In the genomic region with DNA sequence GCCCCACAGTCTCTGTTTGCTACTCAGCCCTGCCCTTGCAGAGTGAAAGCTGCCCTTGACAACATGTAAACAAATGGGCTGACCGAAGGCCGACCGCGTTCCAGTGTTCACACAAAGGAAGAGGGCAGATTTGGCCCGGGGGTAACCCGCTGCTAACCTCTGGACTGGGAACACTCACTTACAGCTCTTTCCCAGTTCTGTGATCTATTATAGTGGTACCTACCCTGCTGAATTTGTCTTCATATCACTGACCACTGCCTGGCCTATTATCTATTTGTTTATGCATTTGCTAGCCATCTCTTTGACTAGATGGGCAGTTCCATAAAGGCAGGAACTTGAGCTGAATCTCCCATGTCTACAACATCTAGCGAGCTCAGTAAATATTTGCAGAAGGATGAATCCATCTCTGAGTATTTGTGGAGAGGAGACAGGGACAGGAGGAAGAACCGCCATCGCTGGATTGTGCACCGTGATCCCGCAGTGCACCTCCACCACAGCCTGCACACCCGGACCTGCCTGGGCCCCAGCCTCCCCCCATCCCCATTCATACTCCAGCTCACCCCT, we compare ENCODE assay signal across 1 cellular context.
TF ChIP-seq lines count a peak whose summit lies in the region.

No MANE protein-coding gene starts in this region.

TF ChIP-seq in HepG2, 621 proteins besides CTCF, POLR2A, EP300 and RAD21 (continued from another document and continues in another):
- TF ChIP-seq TRIM22 (IDR thresholded peaks at IDR 0.05) (no peak), BRCA1 (CRISPR knock-in tag; IDR thresholded peaks at IDR 0.05) (no peak), SIN3B (IDR thresholded peaks at IDR 0.05; ENCODE audit: low read length) (no peak), ZNF225 (CRISPR knock-in tag; IDR thresholded peaks at IDR 0.05) (no peak), TBX3 (IDR thresholded peaks at IDR 0.05; ENCODE audit: borderline replicate concordance) (no peak), ZNF263 (CRISPR knock-in tag; IDR thresholded peaks at IDR 0.05) (peak; percentile 87), LCORL (IDR thresholded peaks at IDR 0.05) (no peak), LCORL (CRISPR knock-in tag; IDR thresholded peaks at IDR 0.05) (peak; percentile 98), ZIK1 (CRISPR knock-in tag; IDR thresholded peaks at IDR 0.05; ENCODE audit: borderline replicate concordance, low read depth) (no peak), KDM1A (CRISPR knock-in tag; IDR thresholded peaks at IDR 0.05) (no peak; the same call in 1 of the 2 replicates), ZNF142 (CRISPR knock-in tag; IDR thresholded peaks at IDR 0.05) (no peak), ZNF549 (CRISPR knock-in tag; IDR thresholded peaks at IDR 0.05) (no peak), ZNF431 (CRISPR knock-in tag; IDR thresholded peaks at IDR 0.05; ENCODE audit: borderline replicate concordance, low read depth) (0 out of 2 replicates have a peak, but pooled peaks have one; percentile 9), ZNF782 (CRISPR knock-in tag; IDR thresholded peaks at IDR 0.05; ENCODE audit: borderline replicate concordance) (no peak), GATAD2A (CRISPR knock-in tag; IDR thresholded peaks at IDR 0.05) (peak; percentile 65), DPF2 (CRISPR knock-in tag; IDR thresholded peaks at IDR 0.05; ENCODE audit: borderline replicate concordance, low read depth) (peak; percentile 47), SMARCC2 (IDR thresholded peaks at IDR 0.05) (no peak), AKNA (CRISPR knock-in tag; IDR thresholded peaks at IDR 0.05; ENCODE audit: borderline replicate concordance) (no peak), ZNF567 (CRISPR knock-in tag; IDR thresholded peaks at IDR 0.05; ENCODE audit: borderline replicate concordance) (no peak), ZNF775 (CRISPR knock-in tag; IDR thresholded peaks at IDR 0.05; ENCODE audit: borderline replicate concordance) (no peak), SYNCRIP (IDR thresholded peaks at IDR 0.05; ENCODE audit: insufficient read depth, low read depth, low read length) (no peak), ZNF121 (CRISPR knock-in tag; IDR thresholded peaks at IDR 0.05) (no peak), CENPBD1 (CRISPR knock-in tag; IDR thresholded peaks at IDR 0.05; ENCODE audit: borderline replicate concordance, low read depth) (no peak), ZFP36 (IDR thresholded peaks at IDR 0.05; ENCODE audit: borderline replicate concordance, low read depth, low read length, partially characterized antibody) (no peak)
- TF ChIP-seq, protein P1, sequence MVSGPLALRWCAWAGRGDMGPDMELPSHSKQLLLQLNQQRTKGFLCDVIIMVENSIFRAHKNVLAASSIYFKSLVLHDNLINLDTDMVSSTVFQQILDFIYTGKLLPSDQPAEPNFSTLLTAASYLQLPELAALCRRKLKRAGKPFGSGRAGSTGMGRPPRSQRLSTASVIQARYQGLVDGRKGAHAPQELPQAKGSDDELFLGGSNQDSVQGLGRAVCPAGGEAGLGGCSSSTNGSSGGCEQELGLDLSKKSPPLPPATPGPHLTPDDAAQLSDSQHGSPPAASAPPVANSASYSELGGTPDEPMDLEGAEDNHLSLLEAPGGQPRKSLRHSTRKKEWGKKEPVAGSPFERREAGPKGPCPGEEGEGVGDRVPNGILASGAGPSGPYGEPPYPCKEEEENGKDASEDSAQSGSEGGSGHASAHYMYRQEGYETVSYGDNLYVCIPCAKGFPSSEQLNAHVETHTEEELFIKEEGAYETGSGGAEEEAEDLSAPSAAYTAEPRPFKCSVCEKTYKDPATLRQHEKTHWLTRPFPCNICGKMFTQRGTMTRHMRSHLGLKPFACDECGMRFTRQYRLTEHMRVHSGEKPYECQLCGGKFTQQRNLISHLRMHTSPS (CRISPR knock-in tag; IDR thresholded peaks at IDR 0.05; ENCODE audit: low read depth) = peak; percentile 48; the same call in 1 of the 2 replicates
- TF ChIP-seq, protein P2, sequence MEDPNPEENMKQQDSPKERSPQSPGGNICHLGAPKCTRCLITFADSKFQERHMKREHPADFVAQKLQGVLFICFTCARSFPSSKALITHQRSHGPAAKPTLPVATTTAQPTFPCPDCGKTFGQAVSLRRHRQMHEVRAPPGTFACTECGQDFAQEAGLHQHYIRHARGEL (CRISPR knock-in tag; IDR thresholded peaks at IDR 0.05) = no peak
- TF ChIP-seq, protein P3, sequence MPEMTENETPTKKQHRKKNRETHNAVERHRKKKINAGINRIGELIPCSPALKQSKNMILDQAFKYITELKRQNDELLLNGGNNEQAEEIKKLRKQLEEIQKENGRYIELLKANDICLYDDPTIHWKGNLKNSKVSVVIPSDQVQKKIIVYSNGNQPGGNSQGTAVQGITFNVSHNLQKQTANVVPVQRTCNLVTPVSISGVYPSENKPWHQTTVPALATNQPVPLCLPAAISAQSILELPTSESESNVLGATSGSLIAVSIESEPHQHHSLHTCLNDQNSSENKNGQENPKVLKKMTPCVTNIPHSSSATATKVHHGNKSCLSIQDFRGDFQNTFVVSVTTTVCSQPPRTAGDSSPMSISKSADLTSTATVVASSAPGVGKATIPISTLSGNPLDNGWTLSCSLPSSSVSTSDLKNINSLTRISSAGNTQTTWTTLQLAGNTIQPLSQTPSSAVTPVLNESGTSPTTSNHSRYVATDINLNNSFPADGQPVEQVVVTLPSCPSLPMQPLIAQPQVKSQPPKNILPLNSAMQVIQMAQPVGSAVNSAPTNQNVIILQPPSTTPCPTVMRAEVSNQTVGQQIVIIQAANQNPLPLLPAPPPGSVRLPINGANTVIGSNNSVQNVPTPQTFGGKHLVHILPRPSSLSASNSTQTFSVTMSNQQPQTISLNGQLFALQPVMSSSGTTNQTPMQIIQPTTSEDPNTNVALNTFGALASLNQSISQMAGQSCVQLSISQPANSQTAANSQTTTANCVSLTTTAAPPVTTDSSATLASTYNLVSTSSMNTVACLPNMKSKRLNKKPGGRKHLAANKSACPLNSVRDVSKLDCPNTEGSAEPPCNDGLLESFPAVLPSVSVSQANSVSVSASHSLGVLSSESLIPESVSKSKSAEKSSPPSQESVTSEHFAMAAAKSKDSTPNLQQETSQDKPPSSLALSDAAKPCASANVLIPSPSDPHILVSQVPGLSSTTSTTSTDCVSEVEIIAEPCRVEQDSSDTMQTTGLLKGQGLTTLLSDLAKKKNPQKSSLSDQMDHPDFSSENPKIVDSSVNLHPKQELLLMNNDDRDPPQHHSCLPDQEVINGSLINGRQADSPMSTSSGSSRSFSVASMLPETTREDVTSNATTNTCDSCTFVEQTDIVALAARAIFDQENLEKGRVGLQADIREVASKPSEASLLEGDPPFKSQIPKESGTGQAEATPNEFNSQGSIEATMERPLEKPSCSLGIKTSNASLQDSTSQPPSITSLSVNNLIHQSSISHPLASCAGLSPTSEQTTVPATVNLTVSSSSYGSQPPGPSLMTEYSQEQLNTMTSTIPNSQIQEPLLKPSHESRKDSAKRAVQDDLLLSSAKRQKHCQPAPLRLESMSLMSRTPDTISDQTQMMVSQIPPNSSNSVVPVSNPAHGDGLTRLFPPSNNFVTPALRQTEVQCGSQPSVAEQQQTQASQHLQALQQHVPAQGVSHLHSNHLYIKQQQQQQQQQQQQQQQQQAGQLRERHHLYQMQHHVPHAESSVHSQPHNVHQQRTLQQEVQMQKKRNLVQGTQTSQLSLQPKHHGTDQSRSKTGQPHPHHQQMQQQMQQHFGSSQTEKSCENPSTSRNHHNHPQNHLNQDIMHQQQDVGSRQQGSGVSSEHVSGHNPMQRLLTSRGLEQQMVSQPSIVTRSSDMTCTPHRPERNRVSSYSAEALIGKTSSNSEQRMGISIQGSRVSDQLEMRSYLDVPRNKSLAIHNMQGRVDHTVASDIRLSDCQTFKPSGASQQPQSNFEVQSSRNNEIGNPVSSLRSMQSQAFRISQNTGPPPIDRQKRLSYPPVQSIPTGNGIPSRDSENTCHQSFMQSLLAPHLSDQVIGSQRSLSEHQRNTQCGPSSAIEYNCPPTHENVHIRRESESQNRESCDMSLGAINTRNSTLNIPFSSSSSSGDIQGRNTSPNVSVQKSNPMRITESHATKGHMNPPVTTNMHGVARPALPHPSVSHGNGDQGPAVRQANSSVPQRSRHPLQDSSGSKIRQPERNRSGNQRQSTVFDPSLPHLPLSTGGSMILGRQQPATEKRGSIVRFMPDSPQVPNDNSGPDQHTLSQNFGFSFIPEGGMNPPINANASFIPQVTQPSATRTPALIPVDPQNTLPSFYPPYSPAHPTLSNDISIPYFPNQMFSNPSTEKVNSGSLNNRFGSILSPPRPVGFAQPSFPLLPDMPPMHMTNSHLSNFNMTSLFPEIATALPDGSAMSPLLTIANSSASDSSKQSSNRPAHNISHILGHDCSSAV (CRISPR knock-in tag; IDR thresholded peaks at IDR 0.05; ENCODE audit: borderline replicate concordance) = no peak
